10 cellular contexts compared by ENCODE assay signal in the genomic region with DNA sequence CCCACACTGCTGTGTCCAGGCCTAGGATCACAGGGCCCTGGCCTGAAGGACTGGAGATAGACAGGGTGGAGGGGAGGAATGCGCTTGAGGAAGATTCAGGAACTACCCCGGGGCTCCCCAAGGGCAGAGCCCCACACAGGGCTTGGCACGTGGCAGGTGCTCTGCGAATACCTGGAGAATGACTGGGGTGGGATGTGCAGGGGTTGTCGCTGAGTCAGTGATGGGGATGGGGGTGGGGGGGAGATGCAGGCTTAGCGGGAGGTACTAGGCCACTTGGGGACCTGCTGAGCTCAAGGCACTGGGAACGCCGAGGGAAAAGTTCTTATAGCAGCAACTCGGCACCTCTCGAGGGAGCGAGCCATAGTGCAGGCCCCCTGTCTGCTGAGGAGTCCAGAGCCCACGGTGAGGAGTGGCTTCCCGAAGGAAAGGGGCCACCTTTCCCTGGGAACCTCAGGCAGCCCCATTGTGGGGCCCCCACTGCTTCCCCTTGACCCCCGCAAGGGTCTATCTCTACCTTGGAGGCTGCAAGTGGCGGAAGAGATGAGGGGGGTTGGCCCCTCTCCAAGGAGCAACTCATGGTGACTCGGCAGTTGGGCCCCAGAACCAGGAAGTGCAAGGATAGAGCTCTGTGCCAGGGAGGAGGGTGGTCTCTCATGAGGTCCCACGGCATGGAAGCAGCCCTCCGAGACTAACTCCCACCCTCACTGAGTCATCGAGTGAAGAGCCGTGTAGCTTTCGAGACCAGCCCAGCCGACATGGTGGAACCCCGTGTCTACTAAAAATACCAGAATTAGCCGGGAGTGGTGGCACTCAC. TPM values are rescaled to one million over a fixed set of nuclear protein-coding genes. Genes with fewer than 3 reads are reported as not detected.
A peak's percentile ranks its signal among the peaks of the same experiment; 100 is the strongest.
DNase-seq lines count a peak whose midpoint lies in the region; ATAC-seq, FAIRE-seq and TF ChIP-seq lines count a peak whose summit lies in the region.
"Had no signal": no experiment of that assay in that cellular context is flagged by ENCODE, and none has a peak within 500 bp of the region (broad histone marks: within the 10 kb centered on the region; RNA-seq: fewer than 3 reads in every experiment).

No MANE protein-coding gene starts in this region.

- H3K27ac Mint-ChIP-seq in stimulated activated naive CD8-positive, alpha-beta T cell treated with anti-CD3 and anti-CD28 coated beads, Interleukin-15, amount 100 ng/mL, for 72 hours, result peak overlapping the region in 1 of 2 donors; percentile 90

- TF ChIP-seq EP300 in K562 (IDR thresholded peaks at IDR 0.05; ENCODE audit: low read length), result peak; percentile 87

- H3K4me3 ChIP-seq in BE2C (ENCODE audit: low read depth, low read length), result no peak overlapping the region
- no peak overlapping the region for H3K4me3 ChIP-seq in HUES64 (ENCODE audit: low read length)
- H3K4me3 ChIP-seq in K562, result no peak overlapping the region
- H3K4me3 ChIP-seq in mesodermal cell (ENCODE audit: extremely low read depth, insufficient read depth, low read length, poor library complexity, severe bottlenecking), result no peak overlapping the region
- H3K4me3 ChIP-seq: thoracic aorta had no signal

- TF ChIP-seq RAD21 in K562 (CRISPR knock-in tag; conservative IDR thresholded peaks at IDR 0.05 in 1 of 2, IDR thresholded peaks at IDR 0.05 in 1 of 2), result no peak

- BruUV-seq in K562 (replicated peaks; lab: Mats Ljungman, UMichigan), result no TSS peak

- no peaks in the 10 kb centered on the region for H3K9me3 Mint-ChIP-seq in stimulated activated naive CD8-positive, alpha-beta T cell treated with anti-CD3 and anti-CD28 coated beads, Interleukin-15, amount 100 ng/mL, for 72 hours

- H3K9me1 ChIP-seq in K562 (ENCODE audit: control insufficient read depth, insufficient read depth, low read length), result no peaks in the 10 kb centered on the region

- H2AFZ ChIP-seq in K562 (ENCODE audit: low read depth, low read length), result peak overlapping the region; percentile 86

- H3K4me1 ChIP-seq in BE2C (no peaks in the 10 kb centered on the region), HUES64 (ENCODE audit: insufficient read depth, low read length) (0 out of 2 replicates have a peak, but pooled peaks cover 3% of the 10 kb centered on the region), K562 (replicated peaks in 1 of 2; ENCODE audit: control insufficient read depth in 2 of 2, insufficient read depth in 2 of 2, low read length in 2 of 2) (peaks cover 36 to 44% of the 10 kb centered on the region in 2 experiments), mesodermal cell (ENCODE audit: control insufficient read depth, insufficient read depth, low read length, poor library complexity, severe bottlenecking) (peaks cover 23% of the 10 kb centered on the region)

- no peak overlapping the region for H3K4me3 Mint-ChIP-seq in stimulated activated naive CD8-positive, alpha-beta T cell treated with anti-CD3 and anti-CD28 coated beads, Interleukin-15, amount 100 ng/mL, for 72 hours

- H3K36me3 ChIP-seq in BE2C, result no peaks in the 10 kb centered on the region
- H3K36me3 ChIP-seq in HUES64 (ENCODE audit: insufficient read depth, low read length), result peaks cover 15% of the 10 kb centered on the region
- no peaks in the 10 kb centered on the region for H3K36me3 ChIP-seq in K562 (ENCODE audit: control insufficient read depth, insufficient read depth, low read length)
- peaks cover 82% of the 10 kb centered on the region for H3K36me3 ChIP-seq in mesodermal cell (ENCODE audit: control insufficient read depth, insufficient read depth, low read length)

- CTCF ChIA-PET in K562 (lab: Yijun Ruan, JAX; ENCODE audit: low intra/inter-chr PET ratio), result interaction anchor here (0.6 kb wide), 1 partner anchor 9 kb away, joined by 3 read pairs; no protein-coding TSS in a partner anchor

- intact Hi-C loops in K562 (cut with micrococcal nuclease), result no loop called here

- TF ChIP-seq CTCF in BE2C (IDR thresholded peaks at IDR 0.05; ENCODE audit: low read depth, low read length), result no peak
- no peak for TF ChIP-seq CTCF in K562 (IDR thresholded peaks at IDR 0.05 in 2 of 3, conservative IDR thresholded peaks at IDR 0.05 in 1 of 3; ENCODE audit: insufficient read depth in 2 of 3, low read depth in 1 of 3, low read length in 3 of 3)

- FAIRE-seq in K562 (lab: Jason Lieb, UNC), result peak; percentile 93

- POLR2A ChIA-PET in K562 (lab: Yijun Ruan, JAX), result interaction anchor here (0.6 to 1.7 kb wide), 10 partner anchors 12 to 150 kb away, joined by 3 to 7 read pairs (median 4); a partner anchor contains a TSS

- H4K20me1 ChIP-seq in K562 (replicated peaks; ENCODE audit: control insufficient read depth, insufficient read depth, low read length), result no peaks in the 10 kb centered on the region

- H3K4me2 ChIP-seq in K562 (ENCODE audit: insufficient read depth, low read length), result peak overlapping the region; percentile 70

- no peak overlapping the region; the same call in 1 of the 2 replicates for H3K9ac ChIP-seq in HUES64 (ENCODE audit: low read depth, low read length)
- H3K9ac ChIP-seq in K562 (ENCODE audit: insufficient read depth in 1 of 2, low read depth in 2 of 2, low read length in 2 of 2), result peak overlapping the region; percentile 80 to 94

- peak; percentile 90 for ATAC-seq in K562
- ATAC-seq in HG02840 (IDR thresholded peaks at IDR 0.05; ENCODE audit: low FRiP score, unreplicated experiment), result no peak
- ATAC-seq in stimulated activated naive CD8-positive, alpha-beta T cell treated with anti-CD3 and anti-CD28 coated beads, Interleukin-15, amount 100 ng/mL, for 72 hours, result no peak
- no peak for ATAC-seq in HG02885 (IDR thresholded peaks at IDR 0.05; ENCODE audit: poor library complexity, unreplicated experiment)

- H3K79me2 ChIP-seq in K562 (ENCODE audit: control insufficient read depth, insufficient read depth, low read length), result peaks cover 1% of the 10 kb centered on the region; the same call in 1 of the 3 replicates

- peaks cover 42% of the 10 kb centered on the region for H3K4me1 Mint-ChIP-seq in stimulated activated naive CD8-positive, alpha-beta T cell treated with anti-CD3 and anti-CD28 coated beads, Interleukin-15, amount 100 ng/mL, for 72 hours

- in situ Hi-C loops in K562 (cut with MboI), result no loop called here

- H3K27ac ChIP-seq in HUES64 (ENCODE audit: low read depth, low read length) (peak overlapping the region; percentile 74), K562 (ENCODE audit: extremely low read depth, low read depth, low read length) (peak overlapping the region; percentile 91), mesodermal cell (ENCODE audit: low read depth, low read length, severe bottlenecking) (peak overlapping the region; percentile 93)
- H3K27ac ChIP-seq: thoracic aorta had no signal

- no peaks in the 10 kb centered on the region for H3K27me3 Mint-ChIP-seq in stimulated activated naive CD8-positive, alpha-beta T cell treated with anti-CD3 and anti-CD28 coated beads, Interleukin-15, amount 100 ng/mL, for 72 hours

- H3K9me3 ChIP-seq in BE2C, result no peaks in the 10 kb centered on the region
- H3K9me3 ChIP-seq in HUES64 (ENCODE audit: insufficient read depth, low read depth, low read length), result no peaks in the 10 kb centered on the region
- H3K9me3 ChIP-seq in K562 (replicated peaks; ENCODE audit: control insufficient read depth, insufficient read depth, low read depth, low read length), result no peaks in the 10 kb centered on the region
- no peaks in the 10 kb centered on the region for H3K9me3 ChIP-seq in mesodermal cell (ENCODE audit: control insufficient read depth, low read length)
- H3K9me3 ChIP-seq: thoracic aorta had no signal

- no peaks in the 10 kb centered on the region for H3K27me3 ChIP-seq in BE2C
- H3K27me3 ChIP-seq in HUES64 (ENCODE audit: insufficient read depth, low read length), result no peaks in the 10 kb centered on the region
- no peaks in the 10 kb centered on the region for H3K27me3 ChIP-seq in K562 (ENCODE audit: control insufficient read depth in 2 of 2, insufficient read depth in 2 of 2, low read length in 2 of 2)

- WGBS in HUES64, result 81% methylated on average over 24 of the region's 24 CpGs
- 7% methylated on average over 21 of the region's 24 CpGs for WGBS in K562 (ENCODE audit: insufficient coverage, low coverage, missing lambda C conversion rate)
- WGBS in mesodermal cell (ENCODE audit: insufficient coverage in 2 of 2), 2 experiments, result 80 to 82% methylated on average over 22 to 23 of the region's 24 CpGs

- TF ChIP-seq POLR2A in K562 (conservative IDR thresholded peaks at IDR 0.05), result peak; percentile 77

- peak; percentile 7 for DNase-seq in BE2C
- DNase-seq in K562 (ENCODE audit: extremely low read depth in 1 of 4, low spot score in 3 of 4), result peak; percentile 78 to 92 (median 80)
- DNase-seq in T-helper 1 cell, result no peak
- no peak for DNase-seq in stimulated activated naive CD8-positive, alpha-beta T cell treated with anti-CD3 and anti-CD28 coated beads, Interleukin-15, amount 100 ng/mL, for 72 hours
- DNase-seq: NCI-H1417 treated with DMSO at 0.1 percent for 48 hours had no signal

TF ChIP-seq in K562, 482 proteins besides CTCF, POLR2A, EP300 and RAD21 (continues in another document):
- peak; percentile 13 for TF ChIP-seq TAF7 (tag; IDR thresholded peaks at IDR 0.05)

RNA-seq across cellular contexts. Expression of a gene that starts 33.1 kb away (rescaled TPM):
- polyA plus RNA-seq in BE2C (2012; ENCODE audit: insufficient read depth, insufficient read length, low read depth), result 12.5 TPM
- polyA plus RNA-seq in HUES64 (2013, experiment 1 of 2), result 20.4 TPM
- 22.5 TPM for polyA plus RNA-seq in HUES64 (2013, experiment 2 of 2)
- 23.1 and 61.0 TPM in 2 replicates for total RNA-seq in K562 (2011; cell fraction: chromatin; rRNA removed; ENCODE audit: low replicate concordance)
- 26.7 and 29.4 TPM in 2 replicates for total RNA-seq in K562 (2011; cell fraction: nucleolus; rRNA removed)
- 20.5 and 28.9 TPM in 2 replicates for total RNA-seq in K562 (2011; cell fraction: nucleoplasm; rRNA removed)
- total RNA-seq in K562 (2014; rRNA removed) (2.0 and 4.7 TPM in 2 replicates), K562 (2014; rRNA removed; fragmentation: Illumina TruSeq; extraction: Trizol) (1.4 and 1.9 TPM in 2 replicates), K562 (2015; rRNA removed; fragmentation: Illumina TruSeq; extraction: Trizol) (2.9 and 3.1 TPM in 2 replicates), K562 (2021) (7.0 and 7.7 TPM in 2 replicates)
- polyA plus RNA-seq in K562 (2011; rRNA removed) (8.0 and 8.5 TPM in 2 replicates), K562 (2014; fragmentation: Illumina TruSeq; extraction: Trizol) (5.4 and 8.3 TPM in 2 replicates), K562 (2014; fragmentation: Nextera tagmentation; extraction: Ambion mirVana) (under 1 TPM; 0.06 to 0.14 TPM), K562 (2014; rRNA removed) (4.8 and 5.2 TPM in 2 replicates)
- 6.8 and 11.9 TPM in 2 replicates for polyA plus RNA-seq in K562 (2011; cell fraction: cytosol; rRNA removed)
- polyA plus RNA-seq in K562 (2011; cell fraction: nucleus; rRNA removed), result 45.7 and 78.2 TPM in 2 replicates
- 4.7 and 5.8 TPM in 2 replicates for polyA plus RNA-seq in K562 (2012)
- 5.2 and 16.3 TPM in 2 replicates for polyA minus RNA-seq in K562 (2011; rRNA and poly(A)+ RNA removed)
- polyA minus RNA-seq in K562 (2011; cell fraction: cytosol; rRNA and poly(A)+ RNA removed), result 4.0 and 10.0 TPM in 2 replicates
- polyA minus RNA-seq in K562 (2011; cell fraction: nucleus; rRNA and poly(A)+ RNA removed), result 12.3 and 15.8 TPM in 2 replicates
- polyA plus RNA-seq in mesodermal cell (2013, experiment 1 of 2), result 97.8 TPM
- polyA plus RNA-seq in mesodermal cell (2013, experiment 2 of 2), result 102 TPM

Comparison
In these comparisons a context has a peak if more than half of its experiments do, and no peak if none do; other contexts are left out.
1. DNase-seq: peak in BE2C (single experiment) and K562 (4 of 4); none in T-helper 1 cell (0 of 5) and stimulated activated naive CD8-positive, alpha-beta T cell treated with anti-CD3 and anti-CD28 coated beads, Interleukin-15, amount 100 ng/mL, for 72 hours (0 of 2).
2. Peak in every context shown above with its lines, with median percentiles within 50 percentile points of each other: H3K27ac ChIP-seq.